ENCODE assay signal across 10 cellular contexts in the genomic region with DNA sequence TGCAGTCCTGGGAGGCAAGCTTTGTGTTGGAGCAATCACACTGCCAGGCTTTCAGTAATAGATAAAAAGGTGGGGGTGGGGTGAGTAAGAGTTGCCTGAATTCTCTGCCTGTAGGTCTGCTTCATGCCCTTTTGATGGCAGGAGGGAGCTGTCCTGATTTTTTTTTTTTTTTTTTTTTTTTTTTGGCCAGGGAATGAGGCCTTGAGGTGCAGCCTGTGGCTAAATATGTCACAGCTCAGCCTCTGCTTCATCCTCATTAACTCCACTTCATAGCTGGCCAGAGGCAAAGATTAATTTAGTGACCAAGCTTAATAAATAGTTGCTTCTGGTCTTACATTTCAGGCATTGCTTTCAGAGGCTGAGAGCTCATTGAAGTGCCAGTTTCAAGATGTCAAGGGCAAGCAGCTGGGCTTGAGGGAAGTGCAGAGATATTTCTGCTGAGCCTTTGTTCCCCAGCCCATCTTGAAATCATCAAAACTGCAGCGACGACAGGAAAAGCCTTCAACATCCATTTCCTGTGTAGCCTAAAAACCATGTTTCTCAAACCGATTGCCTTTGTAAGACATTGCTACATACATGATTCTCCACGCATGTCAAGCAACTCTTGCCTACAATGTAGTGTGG.
A peak's percentile ranks its signal among the peaks of the same experiment; 100 is the strongest.
DNase-seq lines count a peak whose midpoint lies in the region; TF ChIP-seq lines count a peak whose summit lies in the region.
"Had no signal": no experiment of that assay in that cellular context is flagged by ENCODE, and none has a peak within 500 bp of the region (broad histone marks: within the 10 kb centered on the region; RNA-seq: fewer than 3 reads in every experiment).

No MANE protein-coding gene starts in this region.

- H3K27me3 Mint-ChIP-seq in activated T-helper 1 cell treated with anti-CD3 and anti-CD28 coated beads, Interleukin-12 subunit alpha, Interleukin-12 subunit beta, Interleukin-2, Interleukin-4 antibody, amounts not matched to agents 30 ng/mL and 10 ng/mL and 1 ng/mL, durations not matched to agents 14 hours and 24 hours and 36 hours (ENCODE audit: insufficient read depth): peaks cover 4% of the 10 kb centered on the region
- H3K27me3 Mint-ChIP-seq: stimulated activated memory B cell treated with anti-CD40 and anti-IgM and Interleukin-4, amounts not matched to agents 10 μg/mL and 1 μg/mL and 100 μg/mL, for 72 hours had no signal

- in situ Hi-C loops in astrocyte of the spinal cord (cut with HindIII; ENCODE audit: low sequenced_read_pairs): no loop called here

- no peak overlapping the region for H3K4me3 ChIP-seq in astrocyte of the spinal cord (ENCODE audit: low read depth, low read length)

- DNase-seq in AG20443 (ENCODE audit: low spot score) (peak; percentile 56), LHCN-M2 (ENCODE audit: low read depth) (peak; percentile 58), astrocyte of the spinal cord (ENCODE audit: low read depth, low spot score) (peak; percentile 6), kidney tubule cell (ENCODE audit: low spot score) (peak; percentile 33), KG1 (lab: John Stamatoyannopoulos, UW) (no peak)
- DNase-seq in activated CD4-positive, CD25-positive, alpha-beta regulatory T cell (lab: John Stamatoyannopoulos, UW): no peak
- DNase-seq in effector CD4-positive, alpha-beta T cell: no peak
- DNase-seq in activated T-helper 1 cell treated with anti-CD3 and anti-CD28 coated beads, Interleukin-12 subunit alpha, Interleukin-12 subunit beta, Interleukin-2, Interleukin-4 antibody, amounts not matched to agents 30 ng/mL and 10 ng/mL and 1 ng/mL, durations not matched to agents 14 hours and 24 hours and 36 hours (ENCODE audit: low spot score): no peak
- DNase-seq: CD4-positive, alpha-beta memory T cell had no signal

- no peaks in the 10 kb centered on the region for H3K36me3 Mint-ChIP-seq in activated T-helper 1 cell treated with anti-CD3 and anti-CD28 coated beads, Interleukin-12 subunit alpha, Interleukin-12 subunit beta, Interleukin-2, Interleukin-4 antibody, amounts not matched to agents 30 ng/mL and 10 ng/mL and 1 ng/mL, durations not matched to agents 14 hours and 24 hours and 36 hours (ENCODE audit: low read depth)
- H3K36me3 Mint-ChIP-seq: CD4-positive, alpha-beta memory T cell; stimulated activated memory B cell treated with anti-CD40 and anti-IgM and Interleukin-4, amounts not matched to agents 10 μg/mL and 1 μg/mL and 100 μg/mL, for 72 hours had no signal

- no peak overlapping the region for H3K27ac Mint-ChIP-seq in activated T-helper 1 cell treated with anti-CD3 and anti-CD28 coated beads, Interleukin-12 subunit alpha, Interleukin-12 subunit beta, Interleukin-2, Interleukin-4 antibody, amounts not matched to agents 30 ng/mL and 10 ng/mL and 1 ng/mL, durations not matched to agents 14 hours and 24 hours and 36 hours
- H3K27ac Mint-ChIP-seq: CD4-positive, alpha-beta memory T cell; stimulated activated memory B cell treated with anti-CD40 and anti-IgM and Interleukin-4, amounts not matched to agents 10 μg/mL and 1 μg/mL and 100 μg/mL, for 72 hours had no signal

- H3K9me3 Mint-ChIP-seq in activated T-helper 1 cell treated with anti-CD3 and anti-CD28 coated beads, Interleukin-12 subunit alpha, Interleukin-12 subunit beta, Interleukin-2, Interleukin-4 antibody, amounts not matched to agents 30 ng/mL and 10 ng/mL and 1 ng/mL, durations not matched to agents 14 hours and 24 hours and 36 hours: no peaks in the 10 kb centered on the region

- intact Hi-C loops in activated T-helper 1 cell treated with anti-CD3 and anti-CD28 coated beads, Interleukin-12 subunit alpha, Interleukin-12 subunit beta, Interleukin-2, Interleukin-4 antibody, amounts not matched to agents 30 ng/mL and 10 ng/mL and 1 ng/mL, durations not matched to agents 14 hours and 24 hours and 36 hours (cut with micrococcal nuclease): no loop called here

- H3K4me1 Mint-ChIP-seq in activated T-helper 1 cell treated with anti-CD3 and anti-CD28 coated beads, Interleukin-12 subunit alpha, Interleukin-12 subunit beta, Interleukin-2, Interleukin-4 antibody, amounts not matched to agents 30 ng/mL and 10 ng/mL and 1 ng/mL, durations not matched to agents 14 hours and 24 hours and 36 hours (ENCODE audit: low read depth): no peaks in the 10 kb centered on the region
- H3K4me1 Mint-ChIP-seq: stimulated activated memory B cell treated with anti-CD40 and anti-IgM and Interleukin-4, amounts not matched to agents 10 μg/mL and 1 μg/mL and 100 μg/mL, for 72 hours had no signal

- no peak for TF ChIP-seq CTCF in astrocyte of the spinal cord (IDR thresholded peaks at IDR 0.05; ENCODE audit: low read depth, low read length)

- no peak overlapping the region for H3K4me3 Mint-ChIP-seq in activated T-helper 1 cell treated with anti-CD3 and anti-CD28 coated beads, Interleukin-12 subunit alpha, Interleukin-12 subunit beta, Interleukin-2, Interleukin-4 antibody, amounts not matched to agents 30 ng/mL and 10 ng/mL and 1 ng/mL, durations not matched to agents 14 hours and 24 hours and 36 hours
- H3K4me3 Mint-ChIP-seq: CD4-positive, alpha-beta memory T cell; stimulated activated memory B cell treated with anti-CD40 and anti-IgM and Interleukin-4, amounts not matched to agents 10 μg/mL and 1 μg/mL and 100 μg/mL, for 72 hours had no signal

Comparison
In these comparisons a context has a peak if more than half of its experiments do, and no peak if none do; other contexts are left out.
1. DNase-seq: peak in AG20443 (single experiment), LHCN-M2 (single experiment), astrocyte of the spinal cord (single experiment) and kidney tubule cell (single experiment); none in activated CD4-positive, CD25-positive, alpha-beta regulatory T cell (0 of 4), effector CD4-positive, alpha-beta T cell (single experiment), activated T-helper 1 cell treated with anti-CD3 and anti-CD28 coated beads, Interleukin-12 subunit alpha, Interleukin-12 subunit beta, Interleukin-2, Interleukin-4 antibody, amounts not matched to agents 30 ng/mL and 10 ng/mL and 1 ng/mL, durations not matched to agents 14 hours and 24 hours and 36 hours (single experiment) and KG1 (single experiment).